In the genomic region with DNA sequence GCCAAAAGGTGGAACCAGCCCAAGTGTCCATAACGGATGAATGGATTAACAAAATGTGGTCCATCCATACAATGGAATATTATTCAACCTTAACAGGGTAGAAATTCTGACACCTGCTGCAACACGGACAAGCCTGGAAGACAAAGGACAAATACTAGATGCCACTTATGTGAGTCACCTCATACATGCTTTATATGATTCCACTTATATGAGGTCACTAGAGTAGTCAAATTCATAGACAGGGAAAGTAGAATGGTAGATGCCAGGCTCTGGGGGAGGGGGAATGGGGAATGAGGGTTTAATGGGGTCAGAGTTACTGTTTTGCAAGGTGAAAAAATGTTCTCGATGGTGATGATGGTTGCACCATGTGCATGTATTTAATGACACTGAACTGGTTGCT, we compare ENCODE assay signal across 10 cellular contexts. TPM values are rescaled to one million over a fixed set of nuclear protein-coding genes. Genes with fewer than 3 reads are reported as not detected.
DNase-seq lines count a peak whose midpoint lies in the region; ATAC-seq, FAIRE-seq and TF ChIP-seq lines count a peak whose summit lies in the region.
"Had no signal": no experiment of that assay in that cellular context is flagged by ENCODE, and none has a peak within 500 bp of the region (broad histone marks: within the 10 kb centered on the region; RNA-seq: fewer than 3 reads in every experiment).

No MANE protein-coding gene starts in this region.

- FAIRE-seq in A549 (lab: Jason Lieb, UNC): peak; percentile 95

- H3K4me2 ChIP-seq in A549: peak overlapping the region; percentile 65

- TF ChIP-seq CTCF in A549 (IDR thresholded peaks at IDR 0.05): no peak
- no peak for TF ChIP-seq CTCF in HEK293 (tag by site-specific recombination; IDR thresholded peaks at IDR 0.05)
- no peak for TF ChIP-seq CTCF in fibroblast of pulmonary artery (IDR thresholded peaks at IDR 0.05; ENCODE audit: low read length, missing control alignments)

- H3K4me3 ChIP-seq in A549: no peak overlapping the region
- H3K4me3 ChIP-seq in HEK293 (ENCODE audit: low read depth, low read length): no peak overlapping the region
- H3K4me3 ChIP-seq in fibroblast of pulmonary artery (replicated peaks; ENCODE audit: low read depth, low read length): no peak overlapping the region

- H3K27ac ChIP-seq in A549: peak overlapping the region; percentile 69 to 86
- no peak overlapping the region for H3K27ac ChIP-seq in HEK293 (ENCODE audit: extremely low read depth, low read depth, low read length)

- TF ChIP-seq EP300 in A549 (IDR thresholded peaks at IDR 0.05): peak; percentile 65 to 73; a peak in 2 of 5 replicates

- H3K4me1 ChIP-seq in A549 (peaks cover 53% of the 10 kb centered on the region), HEK293 (ENCODE audit: control insufficient read depth, insufficient read depth, low read length) (no peaks in the 10 kb centered on the region)

- ATAC-seq in A549 (peak; percentile 90 to 99), HG03460 (IDR thresholded peaks at IDR 0.05; ENCODE audit: unreplicated experiment) (no peak), HG02642 (IDR thresholded peaks at IDR 0.05; ENCODE audit: poor library complexity, unreplicated experiment) (no peak)

- CTCF ChIA-PET in A549 (lab: Yijun Ruan, JAX): interaction anchor here (0.5 to 2.0 kb wide), 7 partner anchors 9 to 146 kb away, joined by 3 to 17 read pairs (median 3); no protein-coding TSS in a partner anchor
- CTCF ChIA-PET in HEK293 (lab: Yijun Ruan, JAX): interaction anchor here (1.2 kb wide), 1 partner anchor 9 kb away, joined by 4 read pairs; no protein-coding TSS in a partner anchor

- POLR2A ChIA-PET in A549 (lab: Yijun Ruan, JAX): interaction anchor here (1.1 kb wide), 1 partner anchor 36 kb away, joined by 5 read pairs; no protein-coding TSS in a partner anchor
- POLR2A ChIA-PET in HEK293 (lab: Yijun Ruan, JAX): no interaction called here

- H3K9me3 ChIP-seq in A549 (no peaks in the 10 kb centered on the region), HEK293 (ENCODE audit: control insufficient read depth, insufficient read depth, low read depth, low read length) (no peaks in the 10 kb centered on the region)

- DNase-seq in A549 (ENCODE audit: low read depth in 1 of 2, low spot score in 1 of 2): peak; percentile 72 to 86
- peak; percentile 65 for DNase-seq in SHP77 treated with DMSO at 0.1 percent for 48 hours (lab: John Stamatoyannopoulos, UW)
- DNase-seq in fibroblast of pulmonary artery (ENCODE audit: low read depth): peak; percentile 55
- no peak for DNase-seq in Ammon's horn (ENCODE audit: low spot score)
- no peak for DNase-seq in stimulated activated CD4-positive, alpha-beta T cell treated with anti-CD3 and anti-CD28 coated beads, Interleukin-4, amount 100 ng/mL, for 4 hours
- DNase-seq: activated CD4-positive, alpha-beta T cell treated with anti-CD3 and anti-CD28 coated beads, Interleukin-2, amount 10 ng/mL, durations not matched to agents 7 days and 5 days; effector CD8-positive, alpha-beta T cell had no signal

- peak in 1 of 2 experiments; percentile 13; a peak in 3 of 5 replicates for TF ChIP-seq RAD21 in A549 (conservative IDR thresholded peaks at IDR 0.05 in 1 of 2, IDR thresholded peaks at IDR 0.05 in 1 of 2)

- TF ChIP-seq POLR2A in A549 (IDR thresholded peaks at IDR 0.05; ENCODE audit: low read length): no peak

- no peaks in the 10 kb centered on the region for H3K36me3 ChIP-seq in HEK293 (ENCODE audit: control insufficient read depth in 2 of 2, insufficient read depth in 1 of 2, low read length in 2 of 2)

- 5% methylated on average over 3 of the region's 3 CpGs for WGBS in A549 (ENCODE audit: missing lambda C conversion rate)

TF ChIP-seq in A549, 52 proteins besides CTCF, POLR2A, EP300 and RAD21 (continues in another document):
- TF ChIP-seq GATA3 (IDR thresholded peaks at IDR 0.05; ENCODE audit: borderline replicate concordance) (peak; percentile 79; the same call in 1 of the 2 replicates), MAZ (IDR thresholded peaks at IDR 0.05; ENCODE audit: borderline replicate concordance, low read depth, low read length) (no peak), CBX8 (IDR thresholded peaks at IDR 0.05) (no peak), CBX2 (IDR thresholded peaks at IDR 0.05; ENCODE audit: borderline replicate concordance, low read depth) (no peak)
- TF ChIP-seq, protein P1, sequence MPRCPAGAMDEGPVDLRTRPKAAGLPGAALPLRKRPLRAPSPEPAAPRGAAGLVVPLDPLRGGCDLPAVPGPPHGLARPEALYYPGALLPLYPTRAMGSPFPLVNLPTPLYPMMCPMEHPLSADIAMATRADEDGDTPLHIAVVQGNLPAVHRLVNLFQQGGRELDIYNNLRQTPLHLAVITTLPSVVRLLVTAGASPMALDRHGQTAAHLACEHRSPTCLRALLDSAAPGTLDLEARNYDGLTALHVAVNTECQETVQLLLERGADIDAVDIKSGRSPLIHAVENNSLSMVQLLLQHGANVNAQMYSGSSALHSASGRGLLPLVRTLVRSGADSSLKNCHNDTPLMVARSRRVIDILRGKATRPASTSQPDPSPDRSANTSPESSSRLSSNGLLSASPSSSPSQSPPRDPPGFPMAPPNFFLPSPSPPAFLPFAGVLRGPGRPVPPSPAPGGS (IDR thresholded peaks at IDR 0.05): peak; percentile 32; the same call in 1 of the 3 replicates
- TF ChIP-seq, protein P2, sequence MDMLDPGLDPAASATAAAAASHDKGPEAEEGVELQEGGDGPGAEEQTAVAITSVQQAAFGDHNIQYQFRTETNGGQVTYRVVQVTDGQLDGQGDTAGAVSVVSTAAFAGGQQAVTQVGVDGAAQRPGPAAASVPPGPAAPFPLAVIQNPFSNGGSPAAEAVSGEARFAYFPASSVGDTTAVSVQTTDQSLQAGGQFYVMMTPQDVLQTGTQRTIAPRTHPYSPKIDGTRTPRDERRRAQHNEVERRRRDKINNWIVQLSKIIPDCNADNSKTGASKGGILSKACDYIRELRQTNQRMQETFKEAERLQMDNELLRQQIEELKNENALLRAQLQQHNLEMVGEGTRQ (IDR thresholded peaks at IDR 0.05): no peak

TF ChIP-seq in HEK293, 187 proteins besides CTCF, POLR2A, EP300 and RAD21 (continues in another document):
- TF ChIP-seq, protein P3, sequence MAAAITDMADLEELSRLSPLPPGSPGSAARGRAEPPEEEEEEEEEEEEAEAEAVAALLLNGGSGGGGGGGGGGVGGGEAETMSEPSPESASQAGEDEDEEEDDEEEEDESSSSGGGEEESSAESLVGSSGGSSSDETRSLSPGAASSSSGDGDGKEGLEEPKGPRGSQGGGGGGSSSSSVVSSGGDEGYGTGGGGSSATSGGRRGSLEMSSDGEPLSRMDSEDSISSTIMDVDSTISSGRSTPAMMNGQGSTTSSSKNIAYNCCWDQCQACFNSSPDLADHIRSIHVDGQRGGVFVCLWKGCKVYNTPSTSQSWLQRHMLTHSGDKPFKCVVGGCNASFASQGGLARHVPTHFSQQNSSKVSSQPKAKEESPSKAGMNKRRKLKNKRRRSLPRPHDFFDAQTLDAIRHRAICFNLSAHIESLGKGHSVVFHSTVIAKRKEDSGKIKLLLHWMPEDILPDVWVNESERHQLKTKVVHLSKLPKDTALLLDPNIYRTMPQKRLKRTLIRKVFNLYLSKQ (tag by site-specific recombination; IDR thresholded peaks at IDR 0.05; ENCODE audit: borderline replicate concordance): no peak
- TF ChIP-seq ZFP37 (tag by site-specific recombination; IDR thresholded peaks at IDR 0.05) (0 out of 2 replicates have a peak, but pooled peaks have one; percentile 31), SCRT2 (tag by site-specific recombination; IDR thresholded peaks at IDR 0.05) (0 out of 2 replicates have a peak, but pooled peaks have one; percentile 13), ZNF48 (tag by site-specific recombination; IDR thresholded peaks at IDR 0.05) (no peak), ZNF121 (tag by site-specific recombination; IDR thresholded peaks at IDR 0.05) (no peak), ZNF747 (tag by site-specific recombination; IDR thresholded peaks at IDR 0.05) (no peak), ZBTB17 (tag by site-specific recombination; IDR thresholded peaks at IDR 0.05) (no peak), GLI4 (tag by site-specific recombination; IDR thresholded peaks at IDR 0.05) (no peak), KLF8 (tag by site-specific recombination; IDR thresholded peaks at IDR 0.05) (0 out of 2 replicates have a peak, but pooled peaks have one; percentile 16), IKZF3 (tag by site-specific recombination; IDR thresholded peaks at IDR 0.05) (no peak), ZNF549 (tag by site-specific recombination; IDR thresholded peaks at IDR 0.05) (no peak), ZNF514 (tag by site-specific recombination; IDR thresholded peaks at IDR 0.05) (no peak)
- TF ChIP-seq, protein P4, sequence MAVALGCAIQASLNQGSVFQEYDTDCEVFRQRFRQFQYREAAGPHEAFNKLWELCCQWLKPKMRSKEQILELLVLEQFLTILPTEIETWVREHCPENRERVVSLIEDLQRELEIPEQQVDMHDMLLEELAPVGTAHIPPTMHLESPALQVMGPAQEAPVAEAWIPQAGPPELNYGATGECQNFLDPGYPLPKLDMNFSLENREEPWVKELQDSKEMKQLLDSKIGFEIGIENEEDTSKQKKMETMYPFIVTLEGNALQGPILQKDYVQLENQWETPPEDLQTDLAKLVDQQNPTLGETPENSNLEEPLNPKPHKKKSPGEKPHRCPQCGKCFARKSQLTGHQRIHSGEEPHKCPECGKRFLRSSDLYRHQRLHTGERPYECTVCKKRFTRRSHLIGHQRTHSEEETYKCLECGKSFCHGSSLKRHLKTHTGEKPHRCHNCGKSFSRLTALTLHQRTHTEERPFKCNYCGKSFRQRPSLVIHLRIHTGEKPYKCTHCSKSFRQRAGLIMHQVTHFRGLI (tag by site-specific recombination; IDR thresholded peaks at IDR 0.05): no peak

RNA-seq across cellular contexts. Expression of a gene that starts 34.0 kb away (rescaled TPM):
- polyA plus RNA-seq in A549 (2011; rRNA removed): 15.5 and 18.6 TPM in 2 replicates
- 30.6 and 31.2 TPM in 2 replicates for polyA plus RNA-seq in A549 (2012; cell fraction: cytosol; rRNA removed)
- 86.5 and 97.8 TPM in 2 replicates for polyA plus RNA-seq in A549 (2012; cell fraction: nucleus; rRNA removed)
- 22.0 to 24.2 TPM (median 22.9 TPM) in 3 replicates for polyA plus RNA-seq in A549 (2017; fragmentation: RNase III; extraction: RNeasy Plus Mini Kit Qiagen cat#74134 plus additional on column Dnase treatment)
- polyA minus RNA-seq in A549 (2011; rRNA and poly(A)+ RNA removed): 12.8 and 15.3 TPM in 2 replicates

RNA-seq across cellular contexts. Expression of a gene that starts 42.3 kb away (rescaled TPM):
- 33.0 and 34.3 TPM in 2 replicates for polyA plus RNA-seq in A549 (2011; rRNA removed)
- 12.3 and 13.4 TPM in 2 replicates for polyA plus RNA-seq in A549 (2012; cell fraction: cytosol; rRNA removed)
- 5.5 TPM in 2 replicates for polyA plus RNA-seq in A549 (2012; cell fraction: nucleus; rRNA removed)
- polyA plus RNA-seq in A549 (2017; fragmentation: RNase III; extraction: RNeasy Plus Mini Kit Qiagen cat#74134 plus additional on column Dnase treatment): 12.9 to 14.0 TPM (median 13.2 TPM) in 3 replicates
- polyA minus RNA-seq in A549 (2011; rRNA and poly(A)+ RNA removed): 17.2 and 17.6 TPM in 2 replicates

Comparison
In these comparisons a context has a peak if more than half of its experiments do, and no peak if none do; other contexts are left out.
1. ATAC-seq: peak in A549 (2 of 2); none in HG03460 (single experiment) and HG02642 (single experiment).
2. DNase-seq: peak in A549 (2 of 2), SHP77 treated with DMSO at 0.1 percent for 48 hours (single experiment) and fibroblast of pulmonary artery (single experiment); none in Ammon's horn (single experiment) and stimulated activated CD4-positive, alpha-beta T cell treated with anti-CD3 and anti-CD28 coated beads, Interleukin-4, amount 100 ng/mL, for 4 hours (0 of 2).